ENCODE assay signal across 1 cellular context in the genomic region with DNA sequence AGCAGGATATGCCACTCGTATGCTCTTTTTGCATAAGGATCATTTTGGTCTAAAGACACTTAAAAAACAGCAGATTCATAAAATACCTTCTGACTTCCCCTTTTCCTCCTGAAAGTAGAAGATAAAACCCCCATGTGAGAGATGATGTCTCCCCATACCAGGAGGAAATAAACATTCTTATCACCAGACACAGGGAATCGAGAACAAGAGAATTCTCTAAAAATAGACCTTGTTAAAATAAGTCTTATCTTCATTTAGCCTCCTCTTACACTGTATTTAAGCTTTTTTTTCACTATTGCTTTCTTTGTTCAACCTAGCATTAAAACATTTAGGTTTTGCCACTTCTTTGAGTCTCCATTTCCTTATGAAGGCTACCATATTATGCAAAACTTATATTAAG.
TF ChIP-seq lines count a peak whose summit lies in the region.

No MANE protein-coding gene starts in this region.

TF ChIP-seq in GM12878, 131 proteins besides CTCF, POLR2A, EP300 and RAD21 (continued from another document):
- no peak for TF ChIP-seq ZBTB4 (CRISPR knock-in tag; IDR thresholded peaks at IDR 0.05)
